In genomic region chr12:66693901-66694513, GRCh38 we compare ENCODE assay signal across 9 cellular contexts. TPM values are rescaled to one million over a fixed set of nuclear protein-coding genes. Genes with fewer than 3 reads are reported as not detected.
A peak's percentile ranks its signal among the peaks of the same experiment; 100 is the strongest.
DNase-seq lines count a peak whose midpoint lies in the region; ATAC-seq lines count a peak whose summit lies in the region.
"Had no signal": no experiment of that assay in that cellular context is flagged by ENCODE, and none has a peak within 500 bp of the region (broad histone marks: within the 10 kb centered on the region; RNA-seq: fewer than 3 reads in every experiment).

No MANE protein-coding gene starts in this region.

- DNase-seq in Daoy (ENCODE audit: low read depth): peak; percentile 59
- peak; percentile 85 to 86 for DNase-seq in NCI-H446 (lab: John Stamatoyannopoulos, UW)
- peak; percentile 21 to 27 for DNase-seq in activated T-cell treated with anti-CD3 and anti-CD28 coated beads, Interleukin-2, amount 50 U/mL, for 72 hours
- DNase-seq in head of caudate nucleus: peak in 24 of 42 donors; percentile 4 to 77 (median 37)
- peak; percentile 29 for DNase-seq in pulmonary artery endothelial cell (ENCODE audit: low read depth, low spot score)

- H3K4me3 Mint-ChIP-seq in activated T-cell treated with anti-CD3 and anti-CD28 coated beads, Interleukin-2, amount 50 U/mL, for 72 hours: no peak overlapping the region
- H3K4me3 Mint-ChIP-seq: dendritic cell treated with granulocyte-macrophage colony-stimulating factor and Interleukin-4, amounts not matched to agents 40 ng/mL and 50 ng/mL, for 4 days had no signal

- intact Hi-C loops in head of caudate nucleus (cut with DNase I): loop anchor here (10.0 kb wide), 1 partner anchor 339 kb away; no protein-coding TSS in a partner anchor

- H3K9me3 Mint-ChIP-seq in activated T-cell treated with anti-CD3 and anti-CD28 coated beads, Interleukin-2, amount 50 U/mL, for 72 hours: no peaks in the 10 kb centered on the region
- H3K9me3 Mint-ChIP-seq: dendritic cell treated with granulocyte-macrophage colony-stimulating factor and Interleukin-4, amounts not matched to agents 40 ng/mL and 50 ng/mL, for 4 days had no signal

- H3K4me1 Mint-ChIP-seq in activated T-cell treated with anti-CD3 and anti-CD28 coated beads, Interleukin-2, amount 50 U/mL, for 72 hours (ENCODE audit: low read depth): peaks cover 10% of the 10 kb centered on the region

- no peaks in the 10 kb centered on the region for H3K36me3 Mint-ChIP-seq in activated T-cell treated with anti-CD3 and anti-CD28 coated beads, Interleukin-2, amount 50 U/mL, for 72 hours (ENCODE audit: insufficient read depth in 2 of 2)

- H3K27me3 Mint-ChIP-seq in activated T-cell treated with anti-CD3 and anti-CD28 coated beads, Interleukin-2, amount 50 U/mL, for 72 hours (ENCODE audit: low read depth): peaks cover 8% of the 10 kb centered on the region
- H3K27me3 Mint-ChIP-seq: dendritic cell treated with granulocyte-macrophage colony-stimulating factor and Interleukin-4, amounts not matched to agents 40 ng/mL and 50 ng/mL, for 4 days had no signal

- H3K27ac Mint-ChIP-seq in activated T-cell treated with anti-CD3 and anti-CD28 coated beads, Interleukin-2, amount 50 U/mL, for 72 hours: no peak overlapping the region
- H3K27ac Mint-ChIP-seq: dendritic cell treated with granulocyte-macrophage colony-stimulating factor and Interleukin-4, amounts not matched to agents 40 ng/mL and 50 ng/mL, for 4 days had no signal

- ATAC-seq in GM19397 (IDR thresholded peaks at IDR 0.05; ENCODE audit: unreplicated experiment) (peak; percentile 69), HG03432 (IDR thresholded peaks at IDR 0.05; ENCODE audit: unreplicated experiment) (peak; percentile 83), HG03135 (IDR thresholded peaks at IDR 0.05; ENCODE audit: unreplicated experiment) (no peak)
- peak; percentile 76 to 84 for ATAC-seq in activated T-cell treated with anti-CD3 and anti-CD28 coated beads, Interleukin-2, amount 50 U/mL, for 72 hours (replicated peaks in 1 of 2)

RNA-seq across cellular contexts. Expression of gene GRIP1, which starts 15.1 kb away (rescaled TPM):
- 3.3 and 3.8 TPM in 2 replicates for total RNA-seq in Daoy (2014; rRNA removed; shearing (Covaris generic))
- 1 to 10 TPM in 1 of 2 donors, under 1 TPM in 1; 0.44 to 2.3 TPM for total RNA-seq in activated T-cell treated with anti-CD3 and anti-CD28 coated beads, Interleukin-2, amount 50 U/mL, for 72 hours
- 0.14 TPM in 1 of 2 replicates, not detected in the other for total RNA-seq in pulmonary artery endothelial cell

Comparison
In these comparisons a context has a peak if more than half of its experiments do, and no peak if none do; other contexts are left out.
1. DNase-seq: peak in every context shown above with its lines; median percentile 86 in NCI-H446; 59 in Daoy; 37 in head of caudate nucleus; 29 in pulmonary artery endothelial cell; 24 in activated T-cell treated with anti-CD3 and anti-CD28 coated beads, Interleukin-2, amount 50 U/mL, for 72 hours.